Comparison of ENCODE assay signal across 21 cellular contexts in genomic region chr11:64353101-64353738, GRCh38. TPM values are rescaled to one million over a fixed set of nuclear protein-coding genes. Genes with fewer than 3 reads are reported as not detected.
DNase-seq lines count a peak whose midpoint lies in the region; ATAC-seq and TF ChIP-seq lines count a peak whose summit lies in the region.
"Had no signal": no experiment of that assay in that cellular context is flagged by ENCODE, and none has a peak within 500 bp of the region (broad histone marks: within the 10 kb centered on the region; RNA-seq: fewer than 3 reads in every experiment).

No MANE protein-coding gene starts in this region.

- H3K36me3 Mint-ChIP-seq in chondrocyte (ENCODE audit: low read depth): no peaks in the 10 kb centered on the region
- peaks cover 9% of the 10 kb centered on the region for H3K36me3 Mint-ChIP-seq in CD4-positive, alpha-beta T cell (ENCODE audit: low read depth)

- H3K27ac Mint-ChIP-seq in chondrocyte (ENCODE audit: unreplicated experiment): no peak overlapping the region
- no peak overlapping the region for H3K27ac Mint-ChIP-seq in CD4-positive, alpha-beta T cell
- H3K27ac Mint-ChIP-seq: activated T-cell treated with anti-CD3 and anti-CD28 coated beads, Interleukin-2, amount 50 U/mL, for 72 hours had no signal

- H3K27me3 ChIP-seq in CD4-positive, alpha-beta T cell (ENCODE audit: control insufficient read depth, insufficient read depth, low read length): no peaks in the 10 kb centered on the region
- H3K27me3 ChIP-seq: esophagus muscularis mucosa had no signal

- H3K9me3 ChIP-seq in CD4-positive, alpha-beta T cell (ENCODE audit: control insufficient read depth, low read length): no peaks in the 10 kb centered on the region
- H3K9me3 ChIP-seq: esophagus muscularis mucosa, gastrocnemius medialis, SK-N-SH had no signal

- no peak for ATAC-seq in CD4-positive, alpha-beta T cell (ENCODE audit: poor library complexity)
- no peak for ATAC-seq in GM21360 (IDR thresholded peaks at IDR 0.05; ENCODE audit: unreplicated experiment)
- ATAC-seq in GM21619 (IDR thresholded peaks at IDR 0.05; ENCODE audit: unreplicated experiment): no peak
- ATAC-seq: activated T-cell treated with anti-CD3 and anti-CD28 coated beads, Interleukin-2, amount 50 U/mL, for 72 hours; gastrocnemius medialis; Panc1 had no signal

- H3K4me1 Mint-ChIP-seq in chondrocyte (ENCODE audit: low read depth): peaks cover 21% of the 10 kb centered on the region
- H3K4me1 Mint-ChIP-seq in CD4-positive, alpha-beta T cell (ENCODE audit: low read depth): peaks cover 12% of the 10 kb centered on the region

- no peak for TF ChIP-seq CTCF in chondrocyte (IDR thresholded peaks at IDR 0.05)
- no peak for TF ChIP-seq CTCF in CD4-positive, alpha-beta T cell (IDR thresholded peaks at IDR 0.05)

- CTCF ChIA-PET in CD4-positive, alpha-beta T cell (lab: Charles Lee): interaction anchor here (0.7 to 1.0 kb wide), 2 partner anchors 22 to 35 kb away, joined by 3 to 4 read pairs; partner anchors contain the start of gene PRDX5

- no peak overlapping the region for H3K27ac ChIP-seq in CD4-positive, alpha-beta T cell (ENCODE audit: low read depth, low read length)
- H3K27ac ChIP-seq: esophagus muscularis mucosa, gastrocnemius medialis had no signal

- no peaks in the 10 kb centered on the region for H3K9me3 Mint-ChIP-seq in chondrocyte (ENCODE audit: low read depth)
- no peaks in the 10 kb centered on the region for H3K9me3 Mint-ChIP-seq in CD4-positive, alpha-beta T cell
- H3K9me3 Mint-ChIP-seq: activated T-cell treated with anti-CD3 and anti-CD28 coated beads, Interleukin-2, amount 50 U/mL, for 72 hours; central memory CD8-positive, alpha-beta T cell had no signal

- POLR2A ChIA-PET in CD4-positive, alpha-beta T cell (lab: Charles Lee): interaction anchor here (1.9 kb wide), 1 partner anchor 35 kb away, joined by 10 read pairs; the partner anchor contains the start of genes PRDX5 and TRMT112

- DNase-seq in COLO668 (lab: John Stamatoyannopoulos, UW; ENCODE audit: unreplicated experiment) (peak; percentile 91), LHCN-M2 (ENCODE audit: low read depth) (peak; percentile 45), NCI-H510A treated with DMSO at 0.1 percent for 48 hours (lab: John Stamatoyannopoulos, UW) (peak; percentile 83), chondrocyte (ENCODE audit: low spot score) (peak; percentile 91), DMS114 treated with DMSO at 0.1 percent for 48 hours (lab: John Stamatoyannopoulos, UW; ENCODE audit: unreplicated experiment) (no peak)
- no peak for DNase-seq in CD4-positive, alpha-beta T cell
- DNase-seq: activated CD4-positive, CD25-positive, alpha-beta regulatory T cell; activated naive CD4-positive, alpha-beta T cell treated with anti-CD3 and anti-CD28 coated beads, Interleukin-2, amount 50 U/mL, for 16 hours; activated T-cell treated with anti-CD3 and anti-CD28 coated beads, Interleukin-2, amount 50 U/mL, for 72 hours; effector CD8-positive, alpha-beta T cell; gastrocnemius medialis; NCI-H1694; nucleus accumbens; retina; T-helper 9 cell had no signal

- intact Hi-C loops in CD4-positive, alpha-beta T cell (cut with DNase I, micrococcal nuclease): no loop called here

- no peak overlapping the region for H3K4me3 Mint-ChIP-seq in chondrocyte (ENCODE audit: unreplicated experiment)
- H3K4me3 Mint-ChIP-seq in CD4-positive, alpha-beta T cell: no peak overlapping the region
- H3K4me3 Mint-ChIP-seq: activated T-cell treated with anti-CD3 and anti-CD28 coated beads, Interleukin-2, amount 50 U/mL, for 72 hours; central memory CD8-positive, alpha-beta T cell had no signal

- H3K27me3 Mint-ChIP-seq in chondrocyte (ENCODE audit: low read depth): no peaks in the 10 kb centered on the region
- H3K27me3 Mint-ChIP-seq in CD4-positive, alpha-beta T cell: no peaks in the 10 kb centered on the region
- H3K27me3 Mint-ChIP-seq: central memory CD8-positive, alpha-beta T cell had no signal

RNA-seq across cellular contexts. Expression of gene RPS6KA4, which starts 5.7 kb away (rescaled TPM):
- total RNA-seq in LHCN-M2 (2014; rRNA removed) (56.2 and 64.1 TPM in 2 replicates), chondrocyte (32.7 to 43.6 TPM (median 34.9 TPM) in 3 replicates)
- polyA plus RNA-seq in LHCN-M2 (2012): 45.6 TPM
- 1 to 10 TPM; 7.3 to 9.2 TPM for total RNA-seq in CD4-positive, alpha-beta T cell

RNA-seq across cellular contexts. Expression of gene CCDC88B, which starts 13.2 kb away (rescaled TPM):
- total RNA-seq in LHCN-M2 (2014; rRNA removed) (0.63 and 0.71 TPM in 2 replicates), chondrocyte (0.82 to 1.3 TPM (median 0.99 TPM) in 3 replicates)
- polyA plus RNA-seq in LHCN-M2 (2012): 3.1 TPM
- total RNA-seq in CD4-positive, alpha-beta T cell: 100 to 1,000 TPM; 107 to 112 TPM

RNA-seq across cellular contexts. Expression of gene PRDX5, which starts 35.3 kb away (rescaled TPM):
- total RNA-seq in LHCN-M2 (2014; rRNA removed): 215 and 240 TPM in 2 replicates
- 527 TPM for polyA plus RNA-seq in LHCN-M2 (2012)
- 181 to 234 TPM (median 232 TPM) in 3 replicates for total RNA-seq in chondrocyte
- 10 to 100 TPM; 31.7 to 33.1 TPM for total RNA-seq in CD4-positive, alpha-beta T cell

RNA-seq across cellular contexts. Expression of gene TRMT112, which starts 35.9 kb away (rescaled TPM):
- total RNA-seq in LHCN-M2 (2014; rRNA removed) (261 and 366 TPM in 2 replicates), chondrocyte (122 to 182 TPM (median 126 TPM) in 3 replicates)
- 391 TPM for polyA plus RNA-seq in LHCN-M2 (2012)
- total RNA-seq in CD4-positive, alpha-beta T cell: 10 to 100 TPM; 70.5 to 71.4 TPM

RNA-seq across cellular contexts. Expression of gene ESRRA, which starts 47.9 kb away (rescaled TPM):
- total RNA-seq in LHCN-M2 (2014; rRNA removed): 58.2 and 59.8 TPM in 2 replicates
- polyA plus RNA-seq in LHCN-M2 (2012): 21.6 TPM
- 25.6 to 30.7 TPM (median 29.6 TPM) in 3 replicates for total RNA-seq in chondrocyte
- 10 to 100 TPM; 10.9 to 12.0 TPM for total RNA-seq in CD4-positive, alpha-beta T cell

Comparison
In these comparisons a context has a peak if more than half of its experiments do, and no peak if none do; other contexts are left out.
1. DNase-seq: peak in COLO668 (single experiment), LHCN-M2 (single experiment), NCI-H510A treated with DMSO at 0.1 percent for 48 hours (single experiment) and chondrocyte (single experiment); none in DMS114 treated with DMSO at 0.1 percent for 48 hours (single experiment) and CD4-positive, alpha-beta T cell (0 of 10).
2. RNA of gene CCDC88B, which starts 13.2 kb away (total RNA-seq): 107 to 112 TPM in CD4-positive, alpha-beta T cell; 0.82 to 1.3 TPM in chondrocyte and 0.63 to 0.71 TPM in LHCN-M2; every median in the first group is over 10 times any median in the second.